In genomic region chr15:52004806-52005205, GRCh38 we compare ENCODE assay signal across 21 cellular contexts. TPM values are rescaled to one million over a fixed set of nuclear protein-coding genes. Genes with fewer than 3 reads are reported as not detected.
DNase-seq lines count a peak whose midpoint lies in the region; ATAC-seq, FAIRE-seq and TF ChIP-seq lines count a peak whose summit lies in the region.
"Had no signal": no experiment of that assay in that cellular context is flagged by ENCODE, and none has a peak within 500 bp of the region (broad histone marks: within the 10 kb centered on the region; RNA-seq: fewer than 3 reads in every experiment).

No MANE protein-coding gene starts in this region.

- TF ChIP-seq POLR2A in H1 (IDR thresholded peaks at IDR 0.05; ENCODE audit: control extremely low read depth in 1 of 2, low read depth in 2 of 2, low read length in 2 of 2): no peak

- H2BK15ac ChIP-seq in H1 (ENCODE audit: low read length) (no peak overlapping the region), mesenchymal stem cell (ENCODE audit: low read depth, poor library complexity, severe bottlenecking) (no peak overlapping the region)

- H3K27me3 Mint-ChIP-seq in activated CD4-positive, alpha-beta memory T cell treated with anti-CD3 and anti-CD28 coated beads, Interleukin-2, amount 10 ng/mL, durations not matched to agents 7 days and 5 days: no peaks in the 10 kb centered on the region
- H3K27me3 Mint-ChIP-seq in activated CD4-positive, alpha-beta memory T cell treated with anti-CD3 and anti-CD28 coated beads for 36 hours: no peaks in the 10 kb centered on the region
- H3K27me3 Mint-ChIP-seq in activated T-helper 17 cell treated with anti-CD3 and anti-CD28 coated beads, Interleukin-2, amount 50 U/mL, for 72 hours: no peaks in the 10 kb centered on the region

- H3K36me3 ChIP-seq in H1 (ENCODE audit: control insufficient read depth in 2 of 4, insufficient read depth in 4 of 4, low read length in 3 of 4) (no peaks in the 10 kb centered on the region), mesenchymal stem cell (ENCODE audit: control insufficient read depth in 1 of 2, insufficient read depth in 2 of 2, low read depth in 1 of 2, low read length in 2 of 2) (no peaks in the 10 kb centered on the region), heart right ventricle (no peaks in the 10 kb centered on the region)
- H3K36me3 ChIP-seq: BE2C had no signal

- H3K9me3 Mint-ChIP-seq in activated CD4-positive, alpha-beta memory T cell treated with anti-CD3 and anti-CD28 coated beads, Interleukin-2, amount 10 ng/mL, durations not matched to agents 7 days and 5 days: peaks cover 3% of the 10 kb centered on the region
- H3K9me3 Mint-ChIP-seq in activated CD4-positive, alpha-beta memory T cell treated with anti-CD3 and anti-CD28 coated beads for 36 hours: no peaks in the 10 kb centered on the region
- H3K9me3 Mint-ChIP-seq in activated T-helper 17 cell treated with anti-CD3 and anti-CD28 coated beads, Interleukin-2, amount 50 U/mL, for 72 hours: no peaks in the 10 kb centered on the region
- H3K9me3 Mint-ChIP-seq: HFFc6 had no signal

- POLR2A ChIA-PET in activated CD4-positive, alpha-beta memory T cell treated with anti-CD3 and anti-CD28 coated beads, Interleukin-2, amount 10 ng/mL, durations not matched to agents 7 days and 5 days (lab: Charles Lee): interaction anchor here (1.7 to 6.6 kb wide), 2 partner anchors 15 to 31 kb away, joined by 4 to 56 read pairs; partner anchors contain the start of gene MAPK6
- POLR2A ChIA-PET in activated CD4-positive, alpha-beta memory T cell treated with anti-CD3 and anti-CD28 coated beads for 36 hours (lab: Charles Lee): no interaction called here
- POLR2A ChIA-PET in H1 (lab: Charles Lee; ENCODE audit: partially characterized antibody): interaction anchor here (1.4 kb wide), 1 partner anchor 14 kb away, joined by 4 read pairs; the partner anchor contains the start of gene MAPK6

- intact Hi-C loops in activated CD4-positive, alpha-beta memory T cell treated with anti-CD3 and anti-CD28 coated beads for 36 hours (cut with micrococcal nuclease): no loop called here
- intact Hi-C loops in posterior cingulate gyrus (cut with DNase I): no loop called here
- intact Hi-C loops in heart right ventricle (cut with DNase I): no loop called here

- no peak overlapping the region for H3K56ac ChIP-seq in H1 (replicated peaks; ENCODE audit: insufficient read length, low read depth, low read length)

- H4K20me1 ChIP-seq in H1 (replicated peaks in 1 of 2; ENCODE audit: control insufficient read depth in 1 of 2, insufficient read depth in 2 of 2, low read length in 2 of 2): no peaks in the 10 kb centered on the region

- H3K4me1 ChIP-seq in H1 (replicated peaks in 1 of 4; ENCODE audit: control insufficient read depth in 3 of 4, insufficient read depth in 4 of 4, low read length in 3 of 4): no peaks in the 10 kb centered on the region
- no peaks in the 10 kb centered on the region for H3K4me1 ChIP-seq in mesenchymal stem cell (ENCODE audit: control insufficient read depth, insufficient read depth, low read depth, low read length)
- peaks cover 6 to 51% (median 29%) of the 10 kb centered on the region in 9 donors for H3K4me1 ChIP-seq in heart right ventricle
- H3K4me1 ChIP-seq: BE2C had no signal

- H2AK5ac ChIP-seq in H1 (ENCODE audit: low read depth, low read length) (no peak overlapping the region), mesenchymal stem cell (ENCODE audit: low read length, severe bottlenecking) (no peak overlapping the region)

- no peak overlapping the region for H2BK5ac ChIP-seq in H1 (ENCODE audit: low read depth, low read length)
- no peak overlapping the region for H2BK5ac ChIP-seq in mesenchymal stem cell (ENCODE audit: low read depth, low read length, poor library complexity, severe bottlenecking)

- H3K4me1 Mint-ChIP-seq in activated CD4-positive, alpha-beta memory T cell treated with anti-CD3 and anti-CD28 coated beads, Interleukin-2, amount 10 ng/mL, durations not matched to agents 7 days and 5 days: peaks cover 60% of the 10 kb centered on the region
- peaks cover 55% of the 10 kb centered on the region for H3K4me1 Mint-ChIP-seq in activated CD4-positive, alpha-beta memory T cell treated with anti-CD3 and anti-CD28 coated beads for 36 hours (ENCODE audit: low read depth)
- peaks cover 21% of the 10 kb centered on the region for H3K4me1 Mint-ChIP-seq in activated T-helper 17 cell treated with anti-CD3 and anti-CD28 coated beads, Interleukin-2, amount 50 U/mL, for 72 hours
- H3K4me1 Mint-ChIP-seq: H9 had no signal

- no peaks in the 10 kb centered on the region for H3K79me2 ChIP-seq in H1 (ENCODE audit: control insufficient read depth in 1 of 2, insufficient read depth in 2 of 2, low read length in 2 of 2)

- no peak for FAIRE-seq in H1 (lab: Jason Lieb, UNC)
- FAIRE-seq: A549, RCC 7860 had no signal

- H3K14ac ChIP-seq in H1 (ENCODE audit: insufficient read length) (no peak overlapping the region), mesenchymal stem cell (ENCODE audit: low read length in 2 of 2) (no peak overlapping the region)

- CTCF ChIA-PET in activated CD4-positive, alpha-beta memory T cell treated with anti-CD3 and anti-CD28 coated beads, Interleukin-2, amount 10 ng/mL, durations not matched to agents 7 days and 5 days (lab: Charles Lee): interaction anchor here (0.6 to 2.7 kb wide), 2 partner anchors 47 to 74 kb away, joined by 3 to 14 read pairs; no protein-coding TSS in a partner anchor
- CTCF ChIA-PET in activated CD4-positive, alpha-beta memory T cell treated with anti-CD3 and anti-CD28 coated beads for 36 hours (lab: Charles Lee): no interaction called here
- CTCF ChIA-PET in H1 (lab: Charles Lee; ENCODE audit: partially characterized antibody): interaction anchor here (0.6 kb wide), 1 partner anchor 153 kb away, joined by 4 read pairs; no protein-coding TSS in a partner anchor

- peaks cover 2% of the 10 kb centered on the region for H3K36me3 Mint-ChIP-seq in activated CD4-positive, alpha-beta memory T cell treated with anti-CD3 and anti-CD28 coated beads, Interleukin-2, amount 10 ng/mL, durations not matched to agents 7 days and 5 days (ENCODE audit: low read depth)
- no peaks in the 10 kb centered on the region for H3K36me3 Mint-ChIP-seq in activated CD4-positive, alpha-beta memory T cell treated with anti-CD3 and anti-CD28 coated beads for 36 hours
- H3K36me3 Mint-ChIP-seq in activated T-helper 17 cell treated with anti-CD3 and anti-CD28 coated beads, Interleukin-2, amount 50 U/mL, for 72 hours (ENCODE audit: low read depth): no peaks in the 10 kb centered on the region

- H2BK120ac ChIP-seq in H1 (replicated peaks; ENCODE audit: low read depth, low read length) (no peak overlapping the region), mesenchymal stem cell (ENCODE audit: low read depth, low read length) (no peak overlapping the region)

- no peak overlapping the region for H3K4me2 ChIP-seq in H1 (ENCODE audit: insufficient read depth in 1 of 2, low read depth in 2 of 2, low read length in 2 of 2)
- H3K4me2 ChIP-seq in mesenchymal stem cell (ENCODE audit: low read length, poor library complexity, severe bottlenecking): no peak overlapping the region
- H3K4me2 ChIP-seq: A549 had no signal

- H3K18ac ChIP-seq in H1 (ENCODE audit: extremely low read depth, low read length) (no peak overlapping the region), mesenchymal stem cell (ENCODE audit: low read depth in 1 of 2, low read length in 2 of 2) (no peak overlapping the region)

- H4K8ac ChIP-seq in H1 (ENCODE audit: extremely low read depth, insufficient read depth, low read length): no peak overlapping the region
- no peak overlapping the region for H4K8ac ChIP-seq in mesenchymal stem cell (ENCODE audit: low read length)

- no peak overlapping the region for H3K4me3 Mint-ChIP-seq in activated CD4-positive, alpha-beta memory T cell treated with anti-CD3 and anti-CD28 coated beads, Interleukin-2, amount 10 ng/mL, durations not matched to agents 7 days and 5 days
- no peak overlapping the region for H3K4me3 Mint-ChIP-seq in activated CD4-positive, alpha-beta memory T cell treated with anti-CD3 and anti-CD28 coated beads for 36 hours
- H3K4me3 Mint-ChIP-seq in activated T-helper 17 cell treated with anti-CD3 and anti-CD28 coated beads, Interleukin-2, amount 50 U/mL, for 72 hours: peak overlapping the region; percentile 64
- H3K4me3 Mint-ChIP-seq: H9, HFFc6 had no signal

- peak overlapping the region; percentile 22 for H3K27ac Mint-ChIP-seq in activated CD4-positive, alpha-beta memory T cell treated with anti-CD3 and anti-CD28 coated beads, Interleukin-2, amount 10 ng/mL, durations not matched to agents 7 days and 5 days
- H3K27ac Mint-ChIP-seq in activated CD4-positive, alpha-beta memory T cell treated with anti-CD3 and anti-CD28 coated beads for 36 hours: no peak overlapping the region
- peak overlapping the region; percentile 85 for H3K27ac Mint-ChIP-seq in activated T-helper 17 cell treated with anti-CD3 and anti-CD28 coated beads, Interleukin-2, amount 50 U/mL, for 72 hours
- H3K27ac Mint-ChIP-seq: H9, HFFc6 had no signal

- H3K23me2 ChIP-seq in H1 (ENCODE audit: low read depth, low read length): no peaks in the 10 kb centered on the region

- TF ChIP-seq RAD21 in H1 (IDR thresholded peaks at IDR 0.05 in 1 of 2, conservative IDR thresholded peaks at IDR 0.05 in 1 of 2; ENCODE audit: low read depth in 2 of 2, low read length in 2 of 2): no peak

- H3K27me3 ChIP-seq in H1 (replicated peaks in 1 of 4; ENCODE audit: control insufficient read depth in 3 of 4, extremely low read depth in 1 of 4, insufficient read depth in 3 of 4, low read length in 3 of 4): no peaks in the 10 kb centered on the region
- no peaks in the 10 kb centered on the region for H3K27me3 ChIP-seq in mesenchymal stem cell (ENCODE audit: control insufficient read depth in 1 of 2, insufficient read depth in 1 of 2, low read length in 2 of 2)
- no peaks in the 10 kb centered on the region for H3K27me3 ChIP-seq in heart right ventricle
- H3K27me3 ChIP-seq: BE2C had no signal

- H3K4me3 ChIP-seq in H1 (ENCODE audit: extremely low read depth in 1 of 4, insufficient read depth in 2 of 4, low read depth in 3 of 4, low read length in 4 of 4): no peak overlapping the region
- H3K4me3 ChIP-seq in mesenchymal stem cell (ENCODE audit: insufficient read depth in 1 of 2, low read depth in 1 of 2, low read length in 2 of 2): no peak overlapping the region
- no peak overlapping the region for H3K4me3 ChIP-seq in heart right ventricle
- H3K4me3 ChIP-seq: A549 had no signal

- H4K5ac ChIP-seq in H1 (ENCODE audit: insufficient read length, low read depth, low read length): no peak overlapping the region

- TF ChIP-seq EP300 in H1 (IDR thresholded peaks at IDR 0.05; ENCODE audit: borderline replicate concordance in 1 of 2, low read depth in 2 of 2, low read length in 2 of 2): no peak

- H4K91ac ChIP-seq in H1 (replicated peaks; ENCODE audit: insufficient read length, low read length) (no peak overlapping the region), mesenchymal stem cell (ENCODE audit: low read length) (peak overlapping the region; percentile 54)

- DNase-seq in activated CD4-positive, alpha-beta memory T cell treated with anti-CD3 and anti-CD28 coated beads, Interleukin-2, amount 10 ng/mL, durations not matched to agents 7 days and 5 days: no peak
- DNase-seq in activated CD4-positive, alpha-beta memory T cell treated with anti-CD3 and anti-CD28 coated beads for 36 hours: no peak
- no peak for DNase-seq in H1 (ENCODE audit: low read depth in 1 of 2, low spot score in 2 of 2)
- no peak for DNase-seq in mesenchymal stem cell
- DNase-seq in posterior cingulate gyrus: no peak
- DNase-seq in heart right ventricle: no peak
- DNase-seq: BE2C, COR-L47, DMS79, H9, HFFc6, Karpas-422, MV-4-11, NCI-H1105 treated with DMSO at 0.1 percent for 48 hours, NCI-H2029 treated with DMSO at 0.1 percent for 48 hours, NCI-H2171 treated with DMSO at 0.1 percent for 48 hours, NCI-H524 treated with DMSO at 0.1 percent for 48 hours had no signal

- H3K27ac ChIP-seq in H1 (ENCODE audit: low read depth, low read length): no peak overlapping the region
- no peak overlapping the region for H3K27ac ChIP-seq in mesenchymal stem cell (ENCODE audit: low read length, poor library complexity, severe bottlenecking)
- no peak overlapping the region for H3K27ac ChIP-seq in heart right ventricle

- no peak overlapping the region for H3K4ac ChIP-seq in H1 (replicated peaks; ENCODE audit: insufficient read length, low read depth, low read length)
- no peak overlapping the region for H3K4ac ChIP-seq in mesenchymal stem cell (ENCODE audit: low read depth in 1 of 2, low read length in 2 of 2)

- H3K9ac ChIP-seq in H1 (replicated peaks in 1 of 4; ENCODE audit: extremely low read depth in 1 of 4, low read depth in 3 of 4, low read length in 3 of 4) (peak overlapping the region in 1 of 4 experiments; percentile 10; a peak in 1 of 7 replicates), mesenchymal stem cell (ENCODE audit: low read length) (no peak overlapping the region)

- H3K9me3 ChIP-seq in H1 (ENCODE audit: insufficient read depth in 2 of 2, low read depth in 1 of 2, low read length in 1 of 2): no peaks in the 10 kb centered on the region
- no peaks in the 10 kb centered on the region for H3K9me3 ChIP-seq in mesenchymal stem cell (ENCODE audit: control insufficient read depth, low read length)
- no peaks in the 10 kb centered on the region for H3K9me3 ChIP-seq in heart right ventricle
- H3K9me3 ChIP-seq: A549, BE2C had no signal

- TF ChIP-seq CTCF in H1 (IDR thresholded peaks at IDR 0.05; ENCODE audit: control extremely low read depth in 1 of 3, insufficient read depth in 1 of 3, low read depth in 1 of 3, low read length in 3 of 3) (no peak), heart right ventricle (IDR thresholded peaks at IDR 0.05) (no peak)

- H3K23ac ChIP-seq in H1 (ENCODE audit: insufficient read length) (no peak overlapping the region), mesenchymal stem cell (ENCODE audit: low read length in 2 of 2) (no peak overlapping the region)

- H2BK12ac ChIP-seq in H1 (ENCODE audit: low read depth, low read length) (no peak overlapping the region), mesenchymal stem cell (ENCODE audit: low read length in 2 of 2) (no peak overlapping the region)

- H3K79me1 ChIP-seq in H1 (ENCODE audit: low read depth, low read length): no peaks in the 10 kb centered on the region
- no peaks in the 10 kb centered on the region for H3K79me1 ChIP-seq in mesenchymal stem cell (replicated peaks; ENCODE audit: low read length, poor library complexity, severe bottlenecking)

- no peak for ATAC-seq in activated T-helper 17 cell treated with anti-CD3 and anti-CD28 coated beads, Interleukin-2, amount 50 U/mL, for 72 hours (replicated peaks)
- ATAC-seq in HG03378 (IDR thresholded peaks at IDR 0.05; ENCODE audit: unreplicated experiment): no peak
- ATAC-seq in heart right ventricle: no peak
- ATAC-seq: A549 had no signal

- H2BK20ac ChIP-seq in H1 (ENCODE audit: low read length): no peak overlapping the region

- 90% methylated on average over 6 of the region's 6 CpGs; no CpG with 5 or more reads in 1 of the 2 experiments for WGBS in H1 (ENCODE audit: extremely low coverage in 1 of 2, insufficient coverage in 1 of 2, insufficient read length in 1 of 2, insufficient replicate concordance in 2 of 2, low coverage in 1 of 2, low lambda C conversion rate in 2 of 2, missing lambda C conversion rate in 1 of 2), 2 experiments
- 98% methylated on average over 5 of the region's 6 CpGs for WGBS in mesenchymal stem cell
- 96 to 98% methylated on average over 6 of the region's 6 CpGs for WGBS in heart right ventricle, 2 donors

- H2AFZ ChIP-seq in H1 (ENCODE audit: low read length): peak overlapping the region; percentile 80; the same call in 1 of the 2 replicates
- no peak overlapping the region for H2AFZ ChIP-seq in mesenchymal stem cell (ENCODE audit: low read depth, low read length)

RNA-seq across cellular contexts. Expression of gene MAPK6, which starts 14.2 kb away (rescaled TPM):
- 10 to 100 TPM; 44.9 to 47.9 TPM for total RNA-seq in activated CD4-positive, alpha-beta memory T cell treated with anti-CD3 and anti-CD28 coated beads, Interleukin-2, amount 10 ng/mL, durations not matched to agents 7 days and 5 days
- total RNA-seq in activated CD4-positive, alpha-beta memory T cell treated with anti-CD3 and anti-CD28 coated beads for 36 hours: 10 to 100 TPM; 39.9 to 40.8 TPM
- 10 to 100 TPM; 36.5 to 62.3 TPM for total RNA-seq in activated T-helper 17 cell treated with anti-CD3 and anti-CD28 coated beads, Interleukin-2, amount 50 U/mL, for 72 hours
- total RNA-seq in H1 (2021; fragmentation: NEBNext Ultra II Directional; extraction: Animal tissue kit (Norgen Biotek cat#: 25700)): 108 and 115 TPM in 2 replicates
- polyA plus RNA-seq in H1 (2011; rRNA removed): 15.4 and 22.6 TPM in 2 replicates
- polyA plus RNA-seq in H1 (2011; cell fraction: cytosol; rRNA removed): 34.2 TPM
- 16.3 TPM for polyA plus RNA-seq in H1 (2011; cell fraction: nucleus; rRNA removed)
- polyA plus RNA-seq in H1 (2012, experiment 1 of 2): 29.3 to 60.9 TPM (median 37.5 TPM) in 4 replicates
- 3.8 TPM for polyA plus RNA-seq in H1 (2012, experiment 2 of 2)
- polyA plus RNA-seq in H1 (2013, experiment 1 of 2): 51.0 TPM
- 51.3 TPM for polyA plus RNA-seq in H1 (2013, experiment 2 of 2)
- 74.0 and 90.1 TPM in 2 replicates for polyA minus RNA-seq in H1 (2011; rRNA and poly(A)+ RNA removed)
- 53.2 TPM for polyA minus RNA-seq in H1 (2011; cell fraction: cytosol; rRNA and poly(A)+ RNA removed)
- 46.9 TPM for polyA minus RNA-seq in H1 (2011; cell fraction: nucleus; rRNA and poly(A)+ RNA removed)
- 52.4 TPM for polyA plus RNA-seq in mesenchymal stem cell (2013, experiment 1 of 2)
- 53.5 TPM for polyA plus RNA-seq in mesenchymal stem cell (2013, experiment 2 of 2)
- 10 to 100 TPM; 13.5 to 21.8 (median 18.1) TPM for total RNA-seq in heart right ventricle
- polyA plus RNA-seq in heart right ventricle: 1 to 10 TPM; 4.2 to 7.9 TPM

RNA-seq across cellular contexts. Expression of gene LEO1, which starts 33.2 kb away (rescaled TPM):
- total RNA-seq in activated CD4-positive, alpha-beta memory T cell treated with anti-CD3 and anti-CD28 coated beads, Interleukin-2, amount 10 ng/mL, durations not matched to agents 7 days and 5 days: 10 to 100 TPM; 31.2 to 32.8 TPM
- 10 to 100 TPM; 27.3 to 28.3 TPM for total RNA-seq in activated CD4-positive, alpha-beta memory T cell treated with anti-CD3 and anti-CD28 coated beads for 36 hours
- total RNA-seq in activated T-helper 17 cell treated with anti-CD3 and anti-CD28 coated beads, Interleukin-2, amount 50 U/mL, for 72 hours: 10 to 100 TPM; 22.7 to 31.7 TPM
- 27.4 and 29.2 TPM in 2 replicates for total RNA-seq in H1 (2021; fragmentation: NEBNext Ultra II Directional; extraction: Animal tissue kit (Norgen Biotek cat#: 25700))
- polyA plus RNA-seq in H1 (2011; rRNA removed) (1.3 and 1.6 TPM in 2 replicates), heart right ventricle (1 to 10 TPM; 6.9 to 8.8 TPM)
- polyA plus RNA-seq in H1 (2011; cell fraction: cytosol; rRNA removed): 6.9 TPM
- polyA plus RNA-seq in H1 (2011; cell fraction: nucleus; rRNA removed): 1.6 TPM
- 28.0 to 46.2 TPM (median 31.8 TPM) in 4 replicates for polyA plus RNA-seq in H1 (2012, experiment 1 of 2)
- polyA plus RNA-seq in H1 (2012, experiment 2 of 2): 4.0 TPM
- polyA plus RNA-seq in H1 (2013, experiment 1 of 2): 27.7 TPM
- polyA plus RNA-seq in H1 (2013, experiment 2 of 2): 28.2 TPM
- 5.2 and 5.3 TPM in 2 replicates for polyA minus RNA-seq in H1 (2011; rRNA and poly(A)+ RNA removed)
- 6.2 TPM for polyA minus RNA-seq in H1 (2011; cell fraction: cytosol; rRNA and poly(A)+ RNA removed)
- 4.5 TPM for polyA minus RNA-seq in H1 (2011; cell fraction: nucleus; rRNA and poly(A)+ RNA removed)
- 25.7 TPM for polyA plus RNA-seq in mesenchymal stem cell (2013, experiment 1 of 2)
- 25.2 TPM for polyA plus RNA-seq in mesenchymal stem cell (2013, experiment 2 of 2)
- 1 to 10 TPM; 6.6 to 9.1 (median 8.2) TPM for total RNA-seq in heart right ventricle
